Comparison of ENCODE assay signal across 19 cellular contexts in genomic region chr5:65085181-65085580, GRCh38.
A peak's percentile ranks its signal among the peaks of the same experiment; 100 is the strongest.
DNase-seq lines count a peak whose midpoint lies in the region; ATAC-seq, FAIRE-seq and TF ChIP-seq lines count a peak whose summit lies in the region.
"Had no signal": no experiment of that assay in that cellular context is flagged by ENCODE, and none has a peak within 500 bp of the region (broad histone marks: within the 10 kb centered on the region; RNA-seq: fewer than 3 reads in every experiment).

No MANE protein-coding gene starts in this region.

- H3K79me2 ChIP-seq in H9 (ENCODE audit: insufficient read depth, low read length) (no peaks in the 10 kb centered on the region), keratinocyte (ENCODE audit: control insufficient read depth, insufficient read depth, low read length) (no peaks in the 10 kb centered on the region), smooth muscle cell (ENCODE audit: low read depth) (no peaks in the 10 kb centered on the region), mesendoderm (ENCODE audit: control insufficient read depth, insufficient read depth, low read length) (no peaks in the 10 kb centered on the region)

- intact Hi-C loops in activated T-helper 1 cell treated with anti-CD3 and anti-CD28 coated beads, Interleukin-12 subunit alpha, Interleukin-12 subunit beta, Interleukin-2, Interleukin-4 antibody, amounts not matched to agents 30 ng/mL and 10 ng/mL and 1 ng/mL, durations not matched to agents 14 hours and 24 hours and 36 hours (cut with micrococcal nuclease): no loop called here

- H4K20me1 ChIP-seq in H9 (ENCODE audit: control insufficient read depth, insufficient read depth, insufficient read length): no peaks in the 10 kb centered on the region
- no peaks in the 10 kb centered on the region for H4K20me1 ChIP-seq in keratinocyte (ENCODE audit: control insufficient read depth, extremely low read depth, insufficient read depth, low read length)
- no peaks in the 10 kb centered on the region for H4K20me1 ChIP-seq in smooth muscle cell (ENCODE audit: low read depth)
- H4K20me1 ChIP-seq: BLaER1 treated with 17β-estradiol and CSF1 and Interleukin-3, amounts not matched to agents 10 nM and 100 nM had no signal

- H3K4me3 Mint-ChIP-seq in H9: no peak overlapping the region
- H3K4me3 Mint-ChIP-seq in activated T-helper 1 cell treated with anti-CD3 and anti-CD28 coated beads, Interleukin-12 subunit alpha, Interleukin-12 subunit beta, Interleukin-2, Interleukin-4 antibody, amounts not matched to agents 30 ng/mL and 10 ng/mL and 1 ng/mL, durations not matched to agents 14 hours and 24 hours and 36 hours: no peak overlapping the region
- H3K4me3 Mint-ChIP-seq: B cell; CD8-positive, alpha-beta T cell had no signal

- H3K9me3 Mint-ChIP-seq in H9: no peaks in the 10 kb centered on the region
- H3K9me3 Mint-ChIP-seq in activated T-helper 1 cell treated with anti-CD3 and anti-CD28 coated beads, Interleukin-12 subunit alpha, Interleukin-12 subunit beta, Interleukin-2, Interleukin-4 antibody, amounts not matched to agents 30 ng/mL and 10 ng/mL and 1 ng/mL, durations not matched to agents 14 hours and 24 hours and 36 hours: no peaks in the 10 kb centered on the region
- H3K9me3 Mint-ChIP-seq: CD8-positive, alpha-beta T cell had no signal

- no peak overlapping the region for H2BK12ac ChIP-seq in H9 (ENCODE audit: insufficient read length, low read depth, low read length)

- dilution Hi-C loops in keratinocyte (cut with MboI; ENCODE audit: extremely low pct_ligation_motif_present, low sequenced_read_pairs): no loop called here

- H3K4ac ChIP-seq in H9 (ENCODE audit: low read depth, low read length): no peak overlapping the region
- no peak overlapping the region for H3K4ac ChIP-seq in mesendoderm (ENCODE audit: low read depth, low read length)

- H2BK15ac ChIP-seq in H9 (ENCODE audit: low read depth, low read length) (no peak overlapping the region), mesendoderm (replicated peaks; ENCODE audit: low read depth) (no peak overlapping the region)

- H3K27ac ChIP-seq in H9 (ENCODE audit: insufficient read length, low read depth, low read length) (no peak overlapping the region), keratinocyte (ENCODE audit: control insufficient read depth, insufficient read depth, low read length) (no peak overlapping the region), smooth muscle cell (ENCODE audit: low read depth) (peak overlapping the region; percentile 76), mesendoderm (ENCODE audit: low read depth, low read length) (no peak overlapping the region)
- H3K27ac ChIP-seq: BLaER1 treated with 17β-estradiol and CSF1 and Interleukin-3, amounts not matched to agents 10 nM and 100 nM; HL-60 had no signal

- no peak overlapping the region for H3K9ac ChIP-seq in H9 (ENCODE audit: extremely low read depth, insufficient read length, low read length)
- H3K9ac ChIP-seq in keratinocyte (ENCODE audit: control insufficient read depth, extremely low read depth, insufficient read depth, low read length): no peak overlapping the region
- H3K9ac ChIP-seq in smooth muscle cell (ENCODE audit: low read depth): no peak overlapping the region
- no peak overlapping the region for H3K9ac ChIP-seq in mesendoderm (ENCODE audit: low read length)
- H3K9ac ChIP-seq: BLaER1 treated with 17β-estradiol and CSF1 and Interleukin-3, amounts not matched to agents 10 nM and 100 nM had no signal

- peak; percentile 5 for FAIRE-seq in keratinocyte (lab: Jason Lieb, UNC)
- FAIRE-seq: D721Med, G401.6, GM12891, GM19239, HTR-8/SVneo, K562 had no signal

- peaks cover 2 to 9% of the 10 kb centered on the region in 2 experiments; a peak in 3 of 4 replicates for H3K4me1 Mint-ChIP-seq in H9
- no peaks in the 10 kb centered on the region for H3K4me1 Mint-ChIP-seq in activated T-helper 1 cell treated with anti-CD3 and anti-CD28 coated beads, Interleukin-12 subunit alpha, Interleukin-12 subunit beta, Interleukin-2, Interleukin-4 antibody, amounts not matched to agents 30 ng/mL and 10 ng/mL and 1 ng/mL, durations not matched to agents 14 hours and 24 hours and 36 hours (ENCODE audit: low read depth)
- H3K4me1 Mint-ChIP-seq: B cell had no signal

- no peak overlapping the region for H4K91ac ChIP-seq in H9 (ENCODE audit: insufficient read length, low read depth, low read length)

- no peaks in the 10 kb centered on the region for H3K9me1 ChIP-seq in keratinocyte (ENCODE audit: control insufficient read depth, extremely low read depth, insufficient read depth, low read length)

- no peaks in the 10 kb centered on the region for H3K27me3 Mint-ChIP-seq in H9 (ENCODE audit: low read depth)
- peaks cover 5% of the 10 kb centered on the region for H3K27me3 Mint-ChIP-seq in activated T-helper 1 cell treated with anti-CD3 and anti-CD28 coated beads, Interleukin-12 subunit alpha, Interleukin-12 subunit beta, Interleukin-2, Interleukin-4 antibody, amounts not matched to agents 30 ng/mL and 10 ng/mL and 1 ng/mL, durations not matched to agents 14 hours and 24 hours and 36 hours (ENCODE audit: insufficient read depth)
- H3K27me3 Mint-ChIP-seq: B cell had no signal

- H3K23me2 ChIP-seq in H9 (ENCODE audit: insufficient read length, low read depth, low read length, poor library complexity, severe bottlenecking): no peaks in the 10 kb centered on the region

- H3K9me3 ChIP-seq in H9 (ENCODE audit: control insufficient read depth, low read depth, low read length): no peaks in the 10 kb centered on the region
- H3K9me3 ChIP-seq in keratinocyte (ENCODE audit: control insufficient read depth, low read depth, low read length): no peaks in the 10 kb centered on the region
- no peaks in the 10 kb centered on the region for H3K9me3 ChIP-seq in smooth muscle cell (replicated peaks; ENCODE audit: low read depth)
- H3K9me3 ChIP-seq: HAP-1 had no signal

- H3K36me3 ChIP-seq in keratinocyte (ENCODE audit: control insufficient read depth in 2 of 2, extremely low read depth in 1 of 2, insufficient read depth in 2 of 2, low read length in 2 of 2): no peaks in the 10 kb centered on the region
- H3K36me3 ChIP-seq in smooth muscle cell (ENCODE audit: low read depth): no peaks in the 10 kb centered on the region
- no peaks in the 10 kb centered on the region for H3K36me3 ChIP-seq in mesendoderm (ENCODE audit: control insufficient read depth, insufficient read depth, low read length)
- H3K36me3 ChIP-seq: BLaER1 treated with 17β-estradiol and CSF1 and Interleukin-3, amounts not matched to agents 10 nM and 100 nM; HAP-1 had no signal

- H3K4me2 ChIP-seq in H9 (ENCODE audit: insufficient read depth, insufficient read length, low read length): no peak overlapping the region
- no peak overlapping the region for H3K4me2 ChIP-seq in keratinocyte (ENCODE audit: control insufficient read depth, extremely low read depth, insufficient read depth, low read depth, low read length)
- H3K4me2 ChIP-seq in smooth muscle cell: no peak overlapping the region
- no peak overlapping the region for H3K4me2 ChIP-seq in mesendoderm (ENCODE audit: low read length)
- H3K4me2 ChIP-seq: BLaER1 treated with 17β-estradiol and CSF1 and Interleukin-3, amounts not matched to agents 10 nM and 100 nM had no signal

- H3K36me3 Mint-ChIP-seq in H9 (ENCODE audit: insufficient read depth in 1 of 3, low read depth in 3 of 3): no peaks in the 10 kb centered on the region
- H3K36me3 Mint-ChIP-seq in activated T-helper 1 cell treated with anti-CD3 and anti-CD28 coated beads, Interleukin-12 subunit alpha, Interleukin-12 subunit beta, Interleukin-2, Interleukin-4 antibody, amounts not matched to agents 30 ng/mL and 10 ng/mL and 1 ng/mL, durations not matched to agents 14 hours and 24 hours and 36 hours (ENCODE audit: low read depth): no peaks in the 10 kb centered on the region
- H3K36me3 Mint-ChIP-seq: CD8-positive, alpha-beta T cell had no signal

- no peak for ATAC-seq in HG02759 (IDR thresholded peaks at IDR 0.05; ENCODE audit: unreplicated experiment)
- ATAC-seq: CD8-positive, alpha-beta T cell; K562 had no signal

- H3K23ac ChIP-seq in H9 (ENCODE audit: insufficient read length, low read depth, low read length): no peak overlapping the region
- no peak overlapping the region for H3K23ac ChIP-seq in mesendoderm (ENCODE audit: low read length)

- H3K56ac ChIP-seq in H9 (ENCODE audit: insufficient read length, low read depth, low read length) (no peak overlapping the region), mesendoderm (ENCODE audit: low read length) (no peak overlapping the region)

- no peak overlapping the region for H2BK120ac ChIP-seq in H9 (ENCODE audit: low read depth, low read length, poor library complexity, severe bottlenecking)
- no peak overlapping the region for H2BK120ac ChIP-seq in mesendoderm (ENCODE audit: low read depth, low read length)

- H2BK5ac ChIP-seq in H9 (ENCODE audit: insufficient read length, low read length) (no peak overlapping the region), mesendoderm (ENCODE audit: low read length) (no peak overlapping the region)

- DNase-seq in H9: no peak
- no peak for DNase-seq in keratinocyte (ENCODE audit: low read depth, low spot score)
- no peak for DNase-seq in smooth muscle cell (lab: John Stamatoyannopoulos, UW; ENCODE audit: unreplicated experiment)
- DNase-seq in activated T-helper 1 cell treated with anti-CD3 and anti-CD28 coated beads, Interleukin-12 subunit alpha, Interleukin-12 subunit beta, Interleukin-2, Interleukin-4 antibody, amounts not matched to agents 30 ng/mL and 10 ng/mL and 1 ng/mL, durations not matched to agents 14 hours and 24 hours and 36 hours (ENCODE audit: low spot score): no peak
- DNase-seq in mesendoderm: no peak
- DNase-seq: CD8-positive, alpha-beta T cell; GOT3; IMR-90 had no signal

- no peak overlapping the region for H3K4me3 ChIP-seq in keratinocyte (ENCODE audit: control insufficient read depth in 2 of 3, extremely low read depth in 1 of 3, insufficient read depth in 2 of 3, low read depth in 1 of 3, low read length in 3 of 3)
- H3K4me3 ChIP-seq in smooth muscle cell: no peak overlapping the region
- no peak overlapping the region for H3K4me3 ChIP-seq in mesendoderm (ENCODE audit: low read length)
- H3K4me3 ChIP-seq: BLaER1 treated with 17β-estradiol and CSF1 and Interleukin-3, amounts not matched to agents 10 nM and 100 nM; HAP-1; K562 had no signal

- H4K8ac ChIP-seq in H9 (replicated peaks; ENCODE audit: insufficient read length, low read depth, low read length): no peak overlapping the region
- no peak overlapping the region for H4K8ac ChIP-seq in mesendoderm (ENCODE audit: low read depth, low read length)

- H2AK5ac ChIP-seq in H9 (ENCODE audit: insufficient read length, low read length) (no peak overlapping the region), mesendoderm (ENCODE audit: low read length) (no peak overlapping the region)

- TF ChIP-seq CTCF in H9 (conservative IDR thresholded peaks at IDR 0.05) (no peak), keratinocyte (optimal IDR thresholded peaks at IDR 0.05 in 1 of 3, IDR thresholded peaks at IDR 0.05 in 1 of 3, conservative IDR thresholded peaks at IDR 0.05 in 1 of 3; ENCODE audit: extremely low read depth in 1 of 3, insufficient read depth in 2 of 3, low read length in 3 of 3) (no peak), smooth muscle cell (IDR thresholded peaks at IDR 0.05; ENCODE audit: borderline replicate concordance, insufficient read depth, poor library complexity, severe bottlenecking) (no peak)

- H3K18ac ChIP-seq in H9 (ENCODE audit: insufficient read length, low read depth, low read length) (no peak overlapping the region), mesendoderm (ENCODE audit: low read length) (no peak overlapping the region)

- no peak overlapping the region; a peak in 1 of 7 replicates for H3K27ac Mint-ChIP-seq in H9
- no peak overlapping the region for H3K27ac Mint-ChIP-seq in activated T-helper 1 cell treated with anti-CD3 and anti-CD28 coated beads, Interleukin-12 subunit alpha, Interleukin-12 subunit beta, Interleukin-2, Interleukin-4 antibody, amounts not matched to agents 30 ng/mL and 10 ng/mL and 1 ng/mL, durations not matched to agents 14 hours and 24 hours and 36 hours
- H3K27ac Mint-ChIP-seq: B cell; CD8-positive, alpha-beta T cell had no signal

- H3T11ph ChIP-seq in H9 (ENCODE audit: low read length): no peak overlapping the region

- no peak overlapping the region for H2BK20ac ChIP-seq in H9 (ENCODE audit: low read depth, low read length, poor library complexity, severe bottlenecking)

- H3K4me1 ChIP-seq in H9 (ENCODE audit: insufficient read depth, low read length): no peaks in the 10 kb centered on the region
- H3K4me1 ChIP-seq in keratinocyte (ENCODE audit: control insufficient read depth, extremely low read depth, insufficient read depth, low read length): peaks cover 11% of the 10 kb centered on the region
- H3K4me1 ChIP-seq in smooth muscle cell (ENCODE audit: low read depth): peaks cover 3% of the 10 kb centered on the region
- H3K4me1 ChIP-seq in mesendoderm (ENCODE audit: control insufficient read depth, low read depth, low read length): no peaks in the 10 kb centered on the region
- H3K4me1 ChIP-seq: BLaER1 treated with 17β-estradiol and CSF1 and Interleukin-3, amounts not matched to agents 10 nM and 100 nM; HAP-1 had no signal

- H2AFZ ChIP-seq in H9 (ENCODE audit: low read length) (peak overlapping the region; percentile 37), keratinocyte (ENCODE audit: control insufficient read depth, low read length) (no peak overlapping the region), smooth muscle cell (ENCODE audit: low read depth) (no peak overlapping the region)

- H3K27me3 ChIP-seq in H9 (ENCODE audit: insufficient read depth, low read length): no peaks in the 10 kb centered on the region
- no peaks in the 10 kb centered on the region for H3K27me3 ChIP-seq in keratinocyte (ENCODE audit: control insufficient read depth, extremely low read depth, insufficient read depth, low read length)
- H3K27me3 ChIP-seq in smooth muscle cell (ENCODE audit: low read depth): no peaks in the 10 kb centered on the region
- no peaks in the 10 kb centered on the region for H3K27me3 ChIP-seq in mesendoderm (ENCODE audit: insufficient read depth, low read length, poor library complexity)
- H3K27me3 ChIP-seq: BLaER1 treated with 17β-estradiol and CSF1 and Interleukin-3, amounts not matched to agents 10 nM and 100 nM had no signal

- no peaks in the 10 kb centered on the region for H3F3A ChIP-seq in smooth muscle cell (ENCODE audit: low read depth)

- no CpG with 5 or more reads among the region's 2 CpGs for WGBS in H9 (ENCODE audit: extremely low coverage, insufficient read length, low lambda C conversion rate)
- WGBS in smooth muscle cell (ENCODE audit: low lambda C conversion rate): 84% methylated on average over 2 of the region's 2 CpGs
- WGBS in mesendoderm (ENCODE audit: extremely low coverage, insufficient coverage, low lambda C conversion rate): no CpG with 5 or more reads among the region's 2 CpGs

- H4K5ac ChIP-seq in H9 (ENCODE audit: insufficient read length, low read depth, low read length): no peak overlapping the region
- no peak overlapping the region for H4K5ac ChIP-seq in mesendoderm (ENCODE audit: low read length)

- H3K79me1 ChIP-seq in H9 (ENCODE audit: insufficient read depth, low read depth, low read length, poor library complexity, severe bottlenecking): no peaks in the 10 kb centered on the region
- no peaks in the 10 kb centered on the region for H3K79me1 ChIP-seq in mesendoderm (ENCODE audit: low read length)

- no peak overlapping the region for H3K14ac ChIP-seq in H9 (ENCODE audit: insufficient read depth, low read length)
